11 cellular contexts compared by ENCODE assay signal in the genomic region with DNA sequence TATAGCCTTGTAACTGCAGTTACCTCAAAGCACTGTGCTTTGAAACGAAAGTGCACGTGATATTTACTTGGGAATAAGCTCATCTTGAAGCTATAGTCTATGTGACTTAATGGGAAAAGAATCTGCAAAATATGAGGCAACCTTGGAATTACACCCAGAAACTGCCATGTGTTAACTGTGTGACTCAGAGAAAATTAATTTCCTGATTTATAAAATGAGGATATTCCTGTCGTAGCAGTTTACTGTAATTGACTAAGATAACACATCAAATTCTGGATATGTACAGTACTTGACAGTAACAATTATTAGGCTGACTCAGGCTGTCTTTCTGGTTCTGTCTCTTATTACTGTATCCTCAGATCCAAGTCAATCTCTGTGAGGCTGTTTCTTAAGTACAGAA.
DNase-seq lines count a peak whose midpoint lies in the region; ATAC-seq and TF ChIP-seq lines count a peak whose summit lies in the region.
"Had no signal": no experiment of that assay in that cellular context is flagged by ENCODE, and none has a peak within 500 bp of the region (broad histone marks: within the 10 kb centered on the region; RNA-seq: fewer than 3 reads in every experiment).

No MANE protein-coding gene starts in this region.

- H3F3A ChIP-seq in neural progenitor cell (ENCODE audit: low read depth) = no peaks in the 10 kb centered on the region

- no peaks in the 10 kb centered on the region for H3K36me3 ChIP-seq in HCT116 (ENCODE audit: control insufficient read depth in 1 of 2, insufficient read depth in 2 of 2, low read length in 2 of 2)
- no peaks in the 10 kb centered on the region for H3K36me3 ChIP-seq in trophoblast cell (ENCODE audit: control insufficient read depth in 1 of 2, insufficient read depth in 2 of 2, low read length in 2 of 2)
- H3K36me3 ChIP-seq in neural progenitor cell = no peaks in the 10 kb centered on the region
- H3K36me3 ChIP-seq: lower lobe of right lung, thyroid gland had no signal

- H3K36me3 Mint-ChIP-seq in neural progenitor cell = no peaks in the 10 kb centered on the region

- H3K4me2 ChIP-seq in HCT116 (ENCODE audit: low read length) = peak overlapping the region; percentile 29
- no peak overlapping the region for H3K4me2 ChIP-seq in trophoblast cell (ENCODE audit: low read length)
- no peak overlapping the region for H3K4me2 ChIP-seq in neural progenitor cell

- no peaks in the 10 kb centered on the region for H3K9me3 ChIP-seq in HCT116 (ENCODE audit: control insufficient read depth in 1 of 2, insufficient read depth in 1 of 2, low read depth in 1 of 2, low read length in 2 of 2)
- H3K9me3 ChIP-seq in trophoblast cell (ENCODE audit: insufficient read depth, low read depth, low read length) = no peaks in the 10 kb centered on the region
- no peaks in the 10 kb centered on the region for H3K9me3 ChIP-seq in neural progenitor cell (ENCODE audit: low read depth)
- H3K9me3 ChIP-seq: lower lobe of right lung, thyroid gland had no signal

- no peaks in the 10 kb centered on the region for H3K79me1 ChIP-seq in trophoblast cell (ENCODE audit: low read length)

- no peak overlapping the region for H4K12ac ChIP-seq in trophoblast cell (ENCODE audit: low read depth, low read length)

- intact Hi-C loops in HCT116 (cut with micrococcal nuclease) = loop anchor here (10.0 kb wide), 1 partner anchor 180 kb away; no protein-coding TSS in a partner anchor

- H3K27me3 ChIP-seq in HCT116 (ENCODE audit: insufficient read depth, low read length) = no peaks in the 10 kb centered on the region
- H3K27me3 ChIP-seq in trophoblast cell (ENCODE audit: insufficient read depth, low read length) = no peaks in the 10 kb centered on the region
- H3K27me3 ChIP-seq in neural progenitor cell = no peaks in the 10 kb centered on the region
- H3K27me3 ChIP-seq: thyroid gland had no signal

- no peak overlapping the region for H4K8ac ChIP-seq in trophoblast cell (ENCODE audit: low read depth, low read length)

- no peak overlapping the region for H2BK12ac ChIP-seq in trophoblast cell (ENCODE audit: low read length)

- no peaks in the 10 kb centered on the region for H3K27me3 Mint-ChIP-seq in neural progenitor cell (ENCODE audit: insufficient read depth, low read depth)

- peak; percentile 54; the same call in 1 of the 2 replicates for ATAC-seq in HCT116
- ATAC-seq in esophagus mucosa = peak; percentile 97
- no peak for ATAC-seq in HG03457 (IDR thresholded peaks at IDR 0.05; ENCODE audit: unreplicated experiment)

- H3K27ac ChIP-seq in HCT116 (ENCODE audit: low read depth, low read length) = no peak overlapping the region
- no peak overlapping the region for H3K27ac ChIP-seq in trophoblast cell (ENCODE audit: low read depth, low read length)
- no peak overlapping the region for H3K27ac ChIP-seq in neural progenitor cell
- H3K27ac ChIP-seq: lower lobe of right lung, thyroid gland had no signal

- H3K18ac ChIP-seq in trophoblast cell (ENCODE audit: low read length) = no peak overlapping the region

- TF ChIP-seq POLR2A in HCT116 (IDR thresholded peaks at IDR 0.05; ENCODE audit: borderline replicate concordance, extremely low read depth, insufficient read depth, insufficient read length) = no peak

- H2BK120ac ChIP-seq in trophoblast cell (ENCODE audit: insufficient read depth, low read length, poor library complexity) = no peak overlapping the region

- RAD21 ChIA-PET in HCT116 (lab: Charles Lee; ENCODE audit: low non-redundant PET in 1 of 2, low total read pairs in 2 of 2, uncharacterized antibody in 2 of 2, unreplicated experiment in 2 of 2) = no interaction called here

- H3K4me1 Mint-ChIP-seq in neural progenitor cell = no peaks in the 10 kb centered on the region

- peaks cover 3% of the 10 kb centered on the region for H3K9me3 Mint-ChIP-seq in neural progenitor cell

- POLR2A ChIA-PET in HCT116 (lab: Charles Lee) = no interaction called here

- H4K91ac ChIP-seq in trophoblast cell (ENCODE audit: low read depth, low read length) = no peak overlapping the region

- TF ChIP-seq CTCF in HCT116 (IDR thresholded peaks at IDR 0.05 in 2 of 3, conservative IDR thresholded peaks at IDR 0.05 in 1 of 3; ENCODE audit: borderline replicate concordance in 1 of 3, insufficient read depth in 1 of 3, low read depth in 2 of 3, low read length in 2 of 3) (no peak), neural progenitor cell (IDR thresholded peaks at IDR 0.05) (no peak)

- no CpG with 5 or more reads among the region's 3 CpGs for WGBS in trophoblast cell (ENCODE audit: extremely low coverage, insufficient coverage, insufficient read length)

- CTCF ChIA-PET in HCT116 (lab: Charles Lee) = interaction anchor here (1.1 to 1.2 kb wide), 2 partner anchors 32 to 185 kb away, joined by 3 to 5 read pairs; no protein-coding TSS in a partner anchor

- no peak overlapping the region for H3K4ac ChIP-seq in trophoblast cell (ENCODE audit: low read depth, low read length)

- no peak overlapping the region for H2AK5ac ChIP-seq in trophoblast cell (ENCODE audit: low read length)

- H4K20me1 ChIP-seq in HCT116 (ENCODE audit: insufficient read depth) (no peaks in the 10 kb centered on the region), neural progenitor cell (ENCODE audit: low read depth) (no peaks in the 10 kb centered on the region)

- H3K4me3 Mint-ChIP-seq in neural progenitor cell = no peak overlapping the region

- no peak overlapping the region for H3K27ac Mint-ChIP-seq in neural progenitor cell

- TF ChIP-seq RAD21 in HCT116 (IDR thresholded peaks at IDR 0.05; ENCODE audit: low read depth) = no peak

- no peaks in the 10 kb centered on the region for H3K9me2 ChIP-seq in HCT116 (ENCODE audit: insufficient read depth)

- peak; percentile 23 for DNase-seq in HCT116 (ENCODE audit: low read depth, low spot score)
- peak; percentile 80 for DNase-seq in RKO (ENCODE audit: low spot score)
- peak; percentile 4 to 60 for DNase-seq in trophoblast cell
- no peak for DNase-seq in neural progenitor cell (ENCODE audit: low spot score)
- DNase-seq in medulla oblongata (ENCODE audit: extremely low spot score) = no peak
- DNase-seq: anterior cingulate cortex, lower lobe of right lung, NCI-H1092, thyroid gland had no signal

- no peak overlapping the region for H3K14ac ChIP-seq in trophoblast cell (ENCODE audit: low read length)

- H3K79me2 ChIP-seq in HCT116 (ENCODE audit: insufficient read depth, low read length) (no peaks in the 10 kb centered on the region), trophoblast cell (ENCODE audit: control insufficient read depth, insufficient read depth, low read length, poor library complexity) (no peaks in the 10 kb centered on the region), neural progenitor cell (ENCODE audit: low read depth) (no peaks in the 10 kb centered on the region)

- no peak overlapping the region for H3K23ac ChIP-seq in trophoblast cell (ENCODE audit: low read length)

- no peak overlapping the region for H3K4me3 ChIP-seq in HCT116 (replicated peaks in 1 of 2; ENCODE audit: low read depth in 1 of 2, low read length in 2 of 2)
- H3K4me3 ChIP-seq in trophoblast cell (ENCODE audit: low read depth, low read length) = no peak overlapping the region
- no peak overlapping the region for H3K4me3 ChIP-seq in neural progenitor cell
- H3K4me3 ChIP-seq: lower lobe of right lung, thyroid gland had no signal

- peak overlapping the region; percentile 80 for H2AFZ ChIP-seq in HCT116 (ENCODE audit: low read depth, low read length, poor library complexity, severe bottlenecking)
- no peak overlapping the region for H2AFZ ChIP-seq in trophoblast cell (ENCODE audit: insufficient read depth, low read length, poor library complexity)
- no peak overlapping the region for H2AFZ ChIP-seq in neural progenitor cell (replicated peaks)

- BruUV-seq in HCT116 (replicated peaks; lab: Mats Ljungman, UMichigan) = no TSS peak

- H3K9ac ChIP-seq in HCT116 (ENCODE audit: low read length) = peak overlapping the region; percentile 3; the same call in 1 of the 2 replicates
- no peak overlapping the region for H3K9ac ChIP-seq in trophoblast cell (ENCODE audit: low read length)
- no peak overlapping the region for H3K9ac ChIP-seq in neural progenitor cell

- peaks cover 0 to 12% of the 10 kb centered on the region in 2 experiments; a peak in 2 of 4 replicates for H3K4me1 ChIP-seq in HCT116 (ENCODE audit: control insufficient read depth in 1 of 2, insufficient read depth in 2 of 2, low read length in 2 of 2)
- no peaks in the 10 kb centered on the region for H3K4me1 ChIP-seq in trophoblast cell (ENCODE audit: control insufficient read depth in 1 of 2, insufficient read depth in 2 of 2, low read length in 2 of 2)
- H3K4me1 ChIP-seq in neural progenitor cell = no peaks in the 10 kb centered on the region
- H3K4me1 ChIP-seq: lower lobe of right lung, thyroid gland had no signal

- H2BK5ac ChIP-seq in trophoblast cell (ENCODE audit: low read depth, low read length, poor library complexity) = no peak overlapping the region

TF ChIP-seq in HCT116, 20 proteins besides CTCF, POLR2A, EP300 and RAD21 (continues in another document):
- no peak for TF ChIP-seq ELF1 (IDR thresholded peaks at IDR 0.05; ENCODE audit: borderline replicate concordance, low read depth)
- no peak for TF ChIP-seq EZH2phosphoT487 (IDR thresholded peaks at IDR 0.05; ENCODE audit: borderline replicate concordance)
- no peak for TF ChIP-seq SIN3A (IDR thresholded peaks at IDR 0.05; ENCODE audit: low read depth)
- TF ChIP-seq, protein P1, sequence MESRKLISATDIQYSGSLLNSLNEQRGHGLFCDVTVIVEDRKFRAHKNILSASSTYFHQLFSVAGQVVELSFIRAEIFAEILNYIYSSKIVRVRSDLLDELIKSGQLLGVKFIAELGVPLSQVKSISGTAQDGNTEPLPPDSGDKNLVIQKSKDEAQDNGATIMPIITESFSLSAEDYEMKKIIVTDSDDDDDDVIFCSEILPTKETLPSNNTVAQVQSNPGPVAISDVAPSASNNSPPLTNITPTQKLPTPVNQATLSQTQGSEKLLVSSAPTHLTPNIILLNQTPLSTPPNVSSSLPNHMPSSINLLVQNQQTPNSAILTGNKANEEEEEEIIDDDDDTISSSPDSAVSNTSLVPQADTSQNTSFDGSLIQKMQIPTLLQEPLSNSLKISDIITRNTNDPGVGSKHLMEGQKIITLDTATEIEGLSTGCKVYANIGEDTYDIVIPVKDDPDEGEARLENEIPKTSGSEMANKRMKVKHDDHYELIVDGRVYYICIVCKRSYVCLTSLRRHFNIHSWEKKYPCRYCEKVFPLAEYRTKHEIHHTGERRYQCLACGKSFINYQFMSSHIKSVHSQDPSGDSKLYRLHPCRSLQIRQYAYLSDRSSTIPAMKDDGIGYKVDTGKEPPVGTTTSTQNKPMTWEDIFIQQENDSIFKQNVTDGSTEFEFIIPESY (IDR thresholded peaks at IDR 0.05; ENCODE audit: extremely low read depth, insufficient replicate concordance, low read length) = no peak
- TF ChIP-seq EZH2 (IDR thresholded peaks at IDR 0.05) = no peak
- TF ChIP-seq SP1 (IDR thresholded peaks at IDR 0.05; ENCODE audit: low read depth) = peak; percentile 32; the same call in 1 of the 2 replicates
- TF ChIP-seq, protein P2, sequence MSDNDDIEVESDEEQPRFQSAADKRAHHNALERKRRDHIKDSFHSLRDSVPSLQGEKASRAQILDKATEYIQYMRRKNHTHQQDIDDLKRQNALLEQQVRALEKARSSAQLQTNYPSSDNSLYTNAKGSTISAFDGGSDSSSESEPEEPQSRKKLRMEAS (IDR thresholded peaks at IDR 0.05) = peak; percentile 27; the same call in 1 of the 2 replicates

Comparison
In these comparisons a context has a peak if more than half of its experiments do, and no peak if none do; other contexts are left out.
1. DNase-seq: peak in HCT116 (single experiment), RKO (single experiment) and trophoblast cell (2 of 2); none in neural progenitor cell (single experiment) and medulla oblongata (single experiment).